ENCODE assay signal across 18 cellular contexts in genomic region chr3:62098646-62099365, GRCh38.
"Had no signal": no experiment of that assay in that cellular context is flagged by ENCODE, and none has a peak within 500 bp of the region (broad histone marks: within the 10 kb centered on the region; RNA-seq: fewer than 3 reads in every experiment).

No MANE protein-coding gene starts in this region.

- H3K4me3 ChIP-seq: body of pancreas, coronary artery, heart left ventricle, lung, stomach had no signal

- FAIRE-seq: frontal cortex, urothelium cell line had no signal

- H3K36me3 ChIP-seq: heart left ventricle, stomach, WERI-Rb-1 had no signal

- ATAC-seq: activated CD4-positive, alpha-beta T cell treated with anti-CD3 and anti-CD28 coated beads for 36 hours; activated T-cell treated with anti-CD3 and anti-CD28 coated beads, Interleukin-2, amount 50 U/mL, for 4 hours; body of pancreas; heart left ventricle; T-helper 17 cell had no signal

- H3K27me3 ChIP-seq: body of pancreas, heart left ventricle, stomach had no signal

- H3K9me3 ChIP-seq: body of pancreas, heart left ventricle, stomach had no signal

- H3K27ac ChIP-seq: body of pancreas, coronary artery, WERI-Rb-1 had no signal

- H3K4me1 ChIP-seq: body of pancreas had no signal

- DNase-seq: activated CD4-positive, alpha-beta memory T cell treated with anti-CD3 and anti-CD28 coated beads, Interleukin-2, amount 10 ng/mL, durations not matched to agents 7 days and 5 days; activated CD4-positive, alpha-beta T cell treated with anti-CD3 and anti-CD28 coated beads for 36 hours; activated effector memory CD4-positive, alpha-beta T cell treated with Interleukin-2 at 50 U/mL for 16 hours; activated T-cell treated with anti-CD3 and anti-CD28 coated beads, Interleukin-2, amount 50 U/mL, for 4 hours; body of pancreas; central memory CD4-positive, alpha-beta T cell; heart left ventricle; immature natural killer cell; midbrain; stimulated activated CD4-positive, alpha-beta T cell treated with anti-CD3 and anti-CD28 coated beads, Interleukin-12 subunit alpha, Interleukin-12 subunit beta, amount 100 ng/mL, for 4 hours; stimulated activated CD4-positive, alpha-beta T cell treated with anti-CD3 and anti-CD28 coated beads, Interleukin-2, amount 100 ng/mL, for 24 hours; stomach; T-helper 17 cell; WERI-Rb-1 had no signal
